12 cellular contexts compared by ENCODE assay signal in genomic region chr11:27443746-27444465, GRCh38. TPM values are rescaled to one million over a fixed set of nuclear protein-coding genes. Genes with fewer than 3 reads are reported as not detected.
DNase-seq lines count a peak whose midpoint lies in the region; ATAC-seq and TF ChIP-seq lines count a peak whose summit lies in the region.
"Had no signal": no experiment of that assay in that cellular context is flagged by ENCODE, and none has a peak within 500 bp of the region (broad histone marks: within the 10 kb centered on the region; RNA-seq: fewer than 3 reads in every experiment).

No MANE protein-coding gene starts in this region.

- DNase-seq in NCI-H345 treated with DMSO at 0.1 percent for 48 hours (lab: John Stamatoyannopoulos, UW; ENCODE audit: unreplicated experiment), result peak; percentile 29
- peak; percentile 86 for DNase-seq in foreskin melanocyte
- DNase-seq in osteocyte (ENCODE audit: extremely low spot score, unreplicated experiment), result no peak
- DNase-seq in stimulated activated CD4-positive, alpha-beta T cell treated with anti-CD3 and anti-CD28 coated beads, Interleukin-4, amount 100 ng/mL, for 4 hours, result no peak
- no peak for DNase-seq in left lung
- DNase-seq in SIG-M5 (lab: John Stamatoyannopoulos, UW), result no peak
- DNase-seq: activated T-cell treated with anti-CD3 and anti-CD28 coated beads, Interleukin-2, amount 50 U/mL, for 24 hours; immature natural killer cell had no signal

- H3K36me3 Mint-ChIP-seq in osteocyte (ENCODE audit: unreplicated experiment), result peaks cover 3% of the 10 kb centered on the region
- H3K36me3 Mint-ChIP-seq: CD14-positive monocyte, immature natural killer cell had no signal

- peaks cover 67% of the 10 kb centered on the region for H3K4me1 ChIP-seq in HUES48 (ENCODE audit: control insufficient read depth, insufficient read depth, low read length)
- H3K4me1 ChIP-seq in left lung, result no peaks in the 10 kb centered on the region
- H3K4me1 ChIP-seq: parathyroid adenoma had no signal

- H3K27ac ChIP-seq in HUES48 (ENCODE audit: low read depth, low read length) (peak overlapping the region; percentile 96), left lung (no peak overlapping the region)
- H3K27ac ChIP-seq: parathyroid adenoma had no signal

- no peak for TF ChIP-seq CTCF in osteocyte (IDR thresholded peaks at IDR 0.05)
- TF ChIP-seq CTCF in left lung (IDR thresholded peaks at IDR 0.05), result no peak

- ATAC-seq in left lung, result no peak
- no peak for ATAC-seq in HG02759 (IDR thresholded peaks at IDR 0.05; ENCODE audit: unreplicated experiment)

- H3K9ac ChIP-seq in HUES48 (ENCODE audit: low read depth, low read length), result peak overlapping the region; percentile 2; the same call in 1 of the 2 replicates
- H3K9ac ChIP-seq: parathyroid adenoma had no signal

- H3K36me3 ChIP-seq in HUES48 (ENCODE audit: control insufficient read depth, insufficient read depth, low read length), result peaks cover 9% of the 10 kb centered on the region
- H3K36me3 ChIP-seq in left lung, result no peaks in the 10 kb centered on the region

- no peaks in the 10 kb centered on the region for H3K9me3 Mint-ChIP-seq in osteocyte (ENCODE audit: unreplicated experiment)
- H3K9me3 Mint-ChIP-seq: activated T-cell treated with anti-CD3 and anti-CD28 coated beads, Interleukin-2, amount 50 U/mL, for 24 hours had no signal

- H3K27me3 ChIP-seq in HUES48 (ENCODE audit: control insufficient read depth, insufficient read depth, low read length), result no peaks in the 10 kb centered on the region
- no peaks in the 10 kb centered on the region for H3K27me3 ChIP-seq in left lung

- H3K27ac Mint-ChIP-seq in osteocyte (ENCODE audit: unreplicated experiment), result peak overlapping the region; percentile 80
- H3K27ac Mint-ChIP-seq: activated T-cell treated with anti-CD3 and anti-CD28 coated beads, Interleukin-2, amount 50 U/mL, for 24 hours; CD14-positive monocyte; immature natural killer cell had no signal

- no peak overlapping the region for H3K4me3 Mint-ChIP-seq in osteocyte (ENCODE audit: unreplicated experiment)
- H3K4me3 Mint-ChIP-seq: activated T-cell treated with anti-CD3 and anti-CD28 coated beads, Interleukin-2, amount 50 U/mL, for 24 hours; CD14-positive monocyte; immature natural killer cell had no signal

- peaks cover 33% of the 10 kb centered on the region for H3K4me1 Mint-ChIP-seq in osteocyte (ENCODE audit: unreplicated experiment)
- H3K4me1 Mint-ChIP-seq: CD14-positive monocyte, immature natural killer cell had no signal

- H3K9me3 ChIP-seq in HUES48 (ENCODE audit: control insufficient read depth, insufficient read depth, low read length), result no peaks in the 10 kb centered on the region
- no peaks in the 10 kb centered on the region for H3K9me3 ChIP-seq in left lung

- intact Hi-C loops in left lung (cut with DNase I), result no loop called here

- H3K4me3 ChIP-seq in HUES48 (ENCODE audit: low read depth, low read length), result peak overlapping the region; percentile 45
- H3K4me3 ChIP-seq in left lung, result no peak overlapping the region

- no peaks in the 10 kb centered on the region for H3K27me3 Mint-ChIP-seq in osteocyte (ENCODE audit: unreplicated experiment)

RNA-seq across cellular contexts. Expression of gene LGR4, which starts 28.7 kb away (rescaled TPM):
- total RNA-seq in osteocyte, result 59.5 and 61.9 TPM in 2 replicates
- total RNA-seq in left lung, result 1 to 10 TPM; 4.0 to 6.9 TPM

Comparison
In these comparisons a context has a peak if more than half of its experiments do, and no peak if none do; other contexts are left out.
1. DNase-seq: peak in NCI-H345 treated with DMSO at 0.1 percent for 48 hours (single experiment) and foreskin melanocyte (single experiment); none in osteocyte (single experiment), stimulated activated CD4-positive, alpha-beta T cell treated with anti-CD3 and anti-CD28 coated beads, Interleukin-4, amount 100 ng/mL, for 4 hours (0 of 2), left lung (0 of 2) and SIG-M5 (single experiment).